9 cellular contexts compared by ENCODE assay signal in genomic region chr11:96426356-96427103, GRCh38. TPM values are rescaled to one million over a fixed set of nuclear protein-coding genes. Genes with fewer than 3 reads are reported as not detected.
DNase-seq lines count a peak whose midpoint lies in the region; ATAC-seq and TF ChIP-seq lines count a peak whose summit lies in the region.
"Had no signal": no experiment of that assay in that cellular context is flagged by ENCODE, and none has a peak within 500 bp of the region (broad histone marks: within the 10 kb centered on the region; RNA-seq: fewer than 3 reads in every experiment).

No MANE protein-coding gene starts in this region.

- H3K36me3 Mint-ChIP-seq in naive thymus-derived CD4-positive, alpha-beta T cell = no peaks in the 10 kb centered on the region

- intact Hi-C loops in esophagus muscularis mucosa (cut with DNase I) = loop anchor here (2.0 kb wide), 1 partner anchor 590 kb away; no protein-coding TSS in a partner anchor
- intact Hi-C loops in naive thymus-derived CD4-positive, alpha-beta T cell (cut with micrococcal nuclease) = loop anchor here (1.0 to 5.0 kb wide), 16 partner anchors 32 to 1907 kb away; partner anchors contain the start of genes CEP57 (in 2 of the 2), CWC15 (in 1 of the 2) and KDM4D (in 1 of the 2)

- in situ Hi-C loops in GM13976 (cut with MboI; ENCODE audit: low sequenced_read_pairs, unreplicated experiment) = loop anchor here (10.0 to 25.0 kb wide), 2 partner anchors 592 to 1264 kb away; no protein-coding TSS in a partner anchor

- H3K9me3 Mint-ChIP-seq in naive thymus-derived CD4-positive, alpha-beta T cell = peaks cover 0 to 1% (median 0%) of the 10 kb centered on the region in 11 donors

- DNase-seq in AG08395 (ENCODE audit: low spot score) = peak; percentile 66
- DNase-seq in GM13976 (ENCODE audit: low spot score) = peak; percentile 45
- peak; percentile 23 for DNase-seq in HuH-7 (ENCODE audit: low spot score)
- DNase-seq in RPMI7951 (ENCODE audit: low read depth) = peak; percentile 46
- DNase-seq in esophagus muscularis mucosa (ENCODE audit: extremely low spot score) = no peak
- DNase-seq in naive thymus-derived CD4-positive, alpha-beta T cell = peak in 6 of 9 donors; percentile 14 to 54 (median 46)

- H3K27me3 Mint-ChIP-seq in naive thymus-derived CD4-positive, alpha-beta T cell = peaks cover 36 to 53% (median 49%) of the 10 kb centered on the region in 5 donors

- no peaks in the 10 kb centered on the region for H3K36me3 ChIP-seq in esophagus muscularis mucosa
- no peaks in the 10 kb centered on the region for H3K36me3 ChIP-seq in naive thymus-derived CD4-positive, alpha-beta T cell (ENCODE audit: control insufficient read depth in 2 of 3, insufficient read depth in 3 of 3, low read length in 3 of 3)

- ATAC-seq in naive thymus-derived CD4-positive, alpha-beta T cell = peak; percentile 72
- ATAC-seq in HG03460 (IDR thresholded peaks at IDR 0.05; ENCODE audit: unreplicated experiment) (no peak), HG02840 (IDR thresholded peaks at IDR 0.05; ENCODE audit: low FRiP score, unreplicated experiment) (no peak)

- 29% methylated on average over 8 of the region's 8 CpGs for WGBS in esophagus muscularis mucosa

- no peak for TF ChIP-seq POLR2A in esophagus muscularis mucosa (IDR thresholded peaks at IDR 0.05; ENCODE audit: low read depth)

- H3K27ac ChIP-seq in esophagus muscularis mucosa (replicated peaks in 1 of 4) = no peak overlapping the region
- H3K27ac ChIP-seq in naive thymus-derived CD4-positive, alpha-beta T cell (ENCODE audit: low read depth, low read length) = no peak overlapping the region
- H3K27ac ChIP-seq: HL-60 had no signal

- H3K4me1 Mint-ChIP-seq in naive thymus-derived CD4-positive, alpha-beta T cell = peaks cover 0 to 6% (median 0%) of the 10 kb centered on the region in 7 donors

- H3K27me3 ChIP-seq in esophagus muscularis mucosa = peaks cover 0 to 3% (median 0%) of the 10 kb centered on the region in 4 donors
- peaks cover 0 to 7% of the 10 kb centered on the region in 2 donors for H3K27me3 ChIP-seq in naive thymus-derived CD4-positive, alpha-beta T cell (ENCODE audit: control insufficient read depth in 2 of 2, insufficient read depth in 2 of 2, low read length in 2 of 2)

- H3K4me1 ChIP-seq in esophagus muscularis mucosa = no peaks in the 10 kb centered on the region
- no peaks in the 10 kb centered on the region for H3K4me1 ChIP-seq in naive thymus-derived CD4-positive, alpha-beta T cell (ENCODE audit: control insufficient read depth in 2 of 2, insufficient read depth in 2 of 2, low read length in 2 of 2)

- H3K4me3 Mint-ChIP-seq in naive thymus-derived CD4-positive, alpha-beta T cell = no peak overlapping the region

- H3K4me3 ChIP-seq in esophagus muscularis mucosa = no peak overlapping the region
- H3K4me3 ChIP-seq in naive thymus-derived CD4-positive, alpha-beta T cell (ENCODE audit: low read length) = no peak overlapping the region

- peak overlapping the region in 1 of 9 donors; percentile 9 for H3K27ac Mint-ChIP-seq in naive thymus-derived CD4-positive, alpha-beta T cell

- TF ChIP-seq CTCF in GM13976 (IDR thresholded peaks at IDR 0.05; ENCODE audit: borderline replicate concordance, control extremely low read depth, extremely low read depth, insufficient read depth, missing control alignments) = peak; percentile 41
- TF ChIP-seq CTCF in esophagus muscularis mucosa (IDR thresholded peaks at IDR 0.05) = peak; percentile 45 to 57 (median 50)

- POLR2A ChIA-PET in naive thymus-derived CD4-positive, alpha-beta T cell (lab: Charles Lee) = no interaction called here

- TF ChIP-seq EP300 in esophagus muscularis mucosa (IDR thresholded peaks at IDR 0.05) = no peak

- H3K9me3 ChIP-seq in esophagus muscularis mucosa = no peaks in the 10 kb centered on the region
- no peaks in the 10 kb centered on the region for H3K9me3 ChIP-seq in naive thymus-derived CD4-positive, alpha-beta T cell (ENCODE audit: control insufficient read depth in 2 of 3, low read length in 3 of 3)

- CTCF ChIA-PET in naive thymus-derived CD4-positive, alpha-beta T cell (lab: Charles Lee) = interaction anchor here (0.7 to 2.9 kb wide), 8 partner anchors 83 to 1804 kb away, joined by 3 to 29 read pairs (median 3); partner anchors contain the start of gene MAML2

RNA-seq across cellular contexts. Expression of gene JRKL, which starts 36.7 kb away (rescaled TPM):
- total RNA-seq in RPMI7951 (2014; rRNA removed; shearing (Covaris generic)) = 9.4 TPM in 2 replicates
- total RNA-seq in esophagus muscularis mucosa = 1 to 10 TPM; 4.5 to 7.9 (median 6.9) TPM
- 10 to 100 TPM in 3 of 5 experiments, 1 to 10 TPM in 2; 5.4 to 17.3 (median 10.1) TPM for total RNA-seq in naive thymus-derived CD4-positive, alpha-beta T cell
- polyA plus RNA-seq in naive thymus-derived CD4-positive, alpha-beta T cell = 1 to 10 TPM; 5.4 to 5.5 TPM

RNA-seq across cellular contexts. Expression of gene CCDC82, which starts 36.8 kb away (rescaled TPM):
- total RNA-seq in RPMI7951 (2014; rRNA removed; shearing (Covaris generic)) = 16.0 and 19.3 TPM in 2 replicates
- 10 to 100 TPM; 12.3 to 23.3 (median 14.7) TPM for total RNA-seq in esophagus muscularis mucosa
- 10 to 100 TPM; 21.9 to 46.2 (median 32.0) TPM for total RNA-seq in naive thymus-derived CD4-positive, alpha-beta T cell
- polyA plus RNA-seq in naive thymus-derived CD4-positive, alpha-beta T cell = 10 to 100 TPM; 23.2 to 33.8 TPM
